Comparison of ENCODE assay signal across 8 cellular contexts in genomic region chr15:81297580-81298575, GRCh38. TPM values are rescaled to one million over a fixed set of nuclear protein-coding genes. Genes with fewer than 3 reads are reported as not detected.
DNase-seq lines count a peak whose midpoint lies in the region; ATAC-seq and TF ChIP-seq lines count a peak whose summit lies in the region.

No MANE protein-coding gene starts in this region.

- H3K27me3 ChIP-seq in stomach, result no peaks in the 10 kb centered on the region

- no peaks in the 10 kb centered on the region for H3K27me3 Mint-ChIP-seq in activated CD4-positive, alpha-beta T cell treated with anti-CD3 and anti-CD28 coated beads, Interleukin-2, amount 10 ng/mL, durations not matched to agents 24 days and 14 days
- H3K27me3 Mint-ChIP-seq in T-cell, result no peaks in the 10 kb centered on the region
- H3K27me3 Mint-ChIP-seq in endothelial cell (ENCODE audit: unreplicated experiment), result peaks cover 5% of the 10 kb centered on the region
- H3K27me3 Mint-ChIP-seq in mesothelial cell of epicardium (ENCODE audit: low read depth), result peaks cover 24% of the 10 kb centered on the region

- TF ChIP-seq EP300 in stomach (IDR thresholded peaks at IDR 0.05), result no peak

- peaks cover 64% of the 10 kb centered on the region for H3K36me3 Mint-ChIP-seq in activated CD4-positive, alpha-beta T cell treated with anti-CD3 and anti-CD28 coated beads, Interleukin-2, amount 10 ng/mL, durations not matched to agents 24 days and 14 days (ENCODE audit: low read depth)
- H3K36me3 Mint-ChIP-seq in T-cell (peaks cover 60% of the 10 kb centered on the region), endothelial cell (ENCODE audit: low read depth, unreplicated experiment) (peaks cover 25% of the 10 kb centered on the region), mesothelial cell of epicardium (no peaks in the 10 kb centered on the region)

- peak; percentile 71 for DNase-seq in activated CD4-positive, alpha-beta T cell treated with anti-CD3 and anti-CD28 coated beads, Interleukin-2, amount 10 ng/mL, durations not matched to agents 24 days and 14 days
- no peak for DNase-seq in activated CD4-positive, alpha-beta T cell treated with anti-CD3 and anti-CD28 coated beads for 1 hour
- DNase-seq in T-cell (no peak), endothelial cell (ENCODE audit: low spot score) (no peak), stomach (no peak), mesothelial cell of epicardium (ENCODE audit: low spot score in 2 of 2, unreplicated experiment in 2 of 2) (no peak)

- 66 to 84% (median 73%) methylated on average over 3 to 4 of the region's 4 CpGs for WGBS in stomach, 5 donors

- H3K4me1 ChIP-seq in stomach, result peaks cover 5 to 50% (median 34%) of the 10 kb centered on the region in 4 donors

- H3K27ac ChIP-seq in stomach, result peak overlapping the region in 4 of 5 donors; percentile 60 to 82 (median 74)

- intact Hi-C loops in activated CD4-positive, alpha-beta T cell treated with anti-CD3 and anti-CD28 coated beads, Interleukin-2, amount 10 ng/mL, durations not matched to agents 24 days and 14 days (cut with micrococcal nuclease), result loop anchor here (2.0 to 10.0 kb wide), 2 partner anchors 275 to 493 kb away; no protein-coding TSS in a partner anchor
- intact Hi-C loops in stomach (cut with DNase I; ENCODE audit: low total_unique reads), result no loop called here

- TF ChIP-seq POLR2A in stomach (IDR thresholded peaks at IDR 0.05), result no peak

- H3K36me3 ChIP-seq in stomach, result peaks cover 4 to 52% (median 29%) of the 10 kb centered on the region in 4 donors

- H3K4me1 Mint-ChIP-seq in activated CD4-positive, alpha-beta T cell treated with anti-CD3 and anti-CD28 coated beads, Interleukin-2, amount 10 ng/mL, durations not matched to agents 24 days and 14 days, result peaks cover 75% of the 10 kb centered on the region
- H3K4me1 Mint-ChIP-seq in T-cell (peaks cover 58 to 92% (median 64%) of the 10 kb centered on the region in 3 donors), endothelial cell (ENCODE audit: unreplicated experiment) (peaks cover 44% of the 10 kb centered on the region), mesothelial cell of epicardium (peaks cover 6% of the 10 kb centered on the region)

- peak overlapping the region; percentile 31 to 40 (median 39) for H3K4me3 ChIP-seq in stomach

- TF ChIP-seq CTCF in endothelial cell (IDR thresholded peaks at IDR 0.05; ENCODE audit: unreplicated experiment), result no peak
- TF ChIP-seq CTCF in stomach (IDR thresholded peaks at IDR 0.05), result no peak
- TF ChIP-seq CTCF in mesothelial cell of epicardium (IDR thresholded peaks at IDR 0.05; ENCODE audit: unreplicated experiment), result no peak

- H3K4me3 Mint-ChIP-seq in activated CD4-positive, alpha-beta T cell treated with anti-CD3 and anti-CD28 coated beads, Interleukin-2, amount 10 ng/mL, durations not matched to agents 24 days and 14 days, result peak overlapping the region; percentile 94
- H3K4me3 Mint-ChIP-seq in T-cell (peak overlapping the region; percentile 95 to 100 (median 100)), endothelial cell (ENCODE audit: unreplicated experiment) (peak overlapping the region; percentile 49), mesothelial cell of epicardium (no peak overlapping the region)

- no peaks in the 10 kb centered on the region for H3K9me3 Mint-ChIP-seq in activated CD4-positive, alpha-beta T cell treated with anti-CD3 and anti-CD28 coated beads, Interleukin-2, amount 10 ng/mL, durations not matched to agents 24 days and 14 days
- H3K9me3 Mint-ChIP-seq in T-cell (no peaks in the 10 kb centered on the region), endothelial cell (ENCODE audit: unreplicated experiment) (no peaks in the 10 kb centered on the region), mesothelial cell of epicardium (no peaks in the 10 kb centered on the region)

- ATAC-seq in T-cell (replicated peaks in 1 of 4) (peak in 1 of 4 experiments; percentile 7), GM21825 (IDR thresholded peaks at IDR 0.05; ENCODE audit: unreplicated experiment) (no peak), GM19351 (IDR thresholded peaks at IDR 0.05; ENCODE audit: unreplicated experiment) (no peak)

- CTCF ChIA-PET in T-cell (lab: Charles Lee), result interaction anchor here (0.7 to 1.5 kb wide), 4 partner anchors 10 to 32 kb away, joined by 3 to 13 read pairs (median 6); no protein-coding TSS in a partner anchor

- peak overlapping the region; percentile 95 for H3K27ac Mint-ChIP-seq in activated CD4-positive, alpha-beta T cell treated with anti-CD3 and anti-CD28 coated beads, Interleukin-2, amount 10 ng/mL, durations not matched to agents 24 days and 14 days
- peak overlapping the region; percentile 100 for H3K27ac Mint-ChIP-seq in T-cell
- no peak overlapping the region for H3K27ac Mint-ChIP-seq in endothelial cell (ENCODE audit: unreplicated experiment)
- H3K27ac Mint-ChIP-seq in mesothelial cell of epicardium, result no peak overlapping the region

- H3K9me3 ChIP-seq in stomach, result no peaks in the 10 kb centered on the region

- POLR2A ChIA-PET in T-cell (lab: Charles Lee), result interaction anchor here in 1 of 2 donors (0.6 to 1.0 kb wide), 2 partner anchors 18 to 29 kb away, joined by 3 to 4 read pairs; no protein-coding TSS in a partner anchor

RNA-seq across cellular contexts. Expression of gene STARD5, which starts 26.1 kb away (rescaled TPM):
- 4.6 and 5.8 TPM in 2 replicates for total RNA-seq in activated CD4-positive, alpha-beta T cell treated with anti-CD3 and anti-CD28 coated beads, Interleukin-2, amount 10 ng/mL, durations not matched to agents 24 days and 14 days
- total RNA-seq in T-cell (1 to 10 TPM; 5.8 to 8.5 (median 7.3) TPM), endothelial cell (ENCODE audit: unreplicated experiment) (7.3 TPM), stomach (100 to 1,000 TPM in 1 of 5 donors, 1 to 10 TPM in 2, under 1 TPM in 1, not detected in 1; 0.89 to 157 (median 5.2) TPM), mesothelial cell of epicardium (5.4 to 5.9 TPM (median 5.8 TPM) in 3 replicates)
- 10 to 100 TPM in 1 of 3 donors, 1 to 10 TPM in 2; 3.4 to 13.4 (median 4.2) TPM for polyA plus RNA-seq in stomach

Comparison
In these comparisons a context has a peak if more than half of its experiments do, and no peak if none do; other contexts are left out.
1. H3K27ac Mint-ChIP-seq: peak in activated CD4-positive, alpha-beta T cell treated with anti-CD3 and anti-CD28 coated beads, Interleukin-2, amount 10 ng/mL, durations not matched to agents 24 days and 14 days (single experiment) and T-cell (2 of 2); none in endothelial cell (single experiment) and mesothelial cell of epicardium (single experiment).